In genomic region chr6:97203343-97203742, GRCh38 we compare ENCODE assay signal across 17 cellular contexts.
DNase-seq lines count a peak whose midpoint lies in the region; ATAC-seq, FAIRE-seq and TF ChIP-seq lines count a peak whose summit lies in the region.
"Had no signal": no experiment of that assay in that cellular context is flagged by ENCODE, and none has a peak within 500 bp of the region (broad histone marks: within the 10 kb centered on the region; RNA-seq: fewer than 3 reads in every experiment).

No MANE protein-coding gene starts in this region.

- CTCF ChIA-PET in activated CD4-positive, alpha-beta T cell treated with anti-CD3 and anti-CD28 coated beads, Interleukin-2, amount 10 ng/mL, durations not matched to agents 7 days and 5 days (lab: Charles Lee) = interaction anchor here (0.6 to 2.2 kb wide), 2 partner anchors 12 to 777 kb away, joined by 3 to 7 read pairs; no protein-coding TSS in a partner anchor

- H3K4me1 Mint-ChIP-seq in activated CD4-positive, alpha-beta T cell treated with anti-CD3 and anti-CD28 coated beads, Interleukin-2, amount 10 ng/mL, durations not matched to agents 7 days and 5 days = peaks cover 1% of the 10 kb centered on the region

- H3K36me3 ChIP-seq in bronchial epithelial cell (ENCODE audit: control insufficient read depth, insufficient read depth, low read length) (no peaks in the 10 kb centered on the region), osteoblast (ENCODE audit: insufficient read depth, low read length) (no peaks in the 10 kb centered on the region)

- H3K4me1 ChIP-seq in osteoblast (ENCODE audit: insufficient read depth, low read length) = peaks cover 4% of the 10 kb centered on the region
- H3K4me1 ChIP-seq: psoas muscle had no signal

- DNase-seq in DMS 273 (lab: John Stamatoyannopoulos, UW; ENCODE audit: unreplicated experiment) (peak; percentile 37), DMS 273 treated with DMSO at 0.1 percent for 48 hours (lab: John Stamatoyannopoulos, UW) (no peak), NCI-H2029 (lab: John Stamatoyannopoulos, UW) (peak; percentile 27), bronchial epithelial cell (ENCODE audit: low read depth) (peak; percentile 15), osteoblast (ENCODE audit: insufficient read length, low spot score, missing footprints) (peak; percentile 56), NCI-H748 (lab: John Stamatoyannopoulos, UW; ENCODE audit: unreplicated experiment) (no peak)
- no peak for DNase-seq in activated CD4-positive, alpha-beta T cell treated with anti-CD3 and anti-CD28 coated beads, Interleukin-2, amount 10 ng/mL, durations not matched to agents 7 days and 5 days
- DNase-seq: activated naive CD4-positive, alpha-beta T cell treated with anti-CD3 and anti-CD28 coated beads, Interleukin-2, amount 50 U/mL, for 16 hours; dorsolateral prefrontal cortex; naive thymus-derived CD4-positive, alpha-beta T cell; NCI-H510A; psoas muscle; RPMI8226; substantia nigra had no signal

- H2AFZ ChIP-seq in osteoblast (ENCODE audit: low read length) = no peak overlapping the region

- H3K9me3 ChIP-seq in osteoblast (ENCODE audit: low read depth, low read length) = no peaks in the 10 kb centered on the region
- H3K9me3 ChIP-seq: psoas muscle had no signal

- H3K4me3 ChIP-seq in bronchial epithelial cell (ENCODE audit: low read depth, low read length) = no peak overlapping the region
- H3K4me3 ChIP-seq in osteoblast (ENCODE audit: insufficient read depth, low read length) = no peak overlapping the region
- H3K4me3 ChIP-seq: dorsolateral prefrontal cortex, psoas muscle had no signal

- ATAC-seq in GM21390 (IDR thresholded peaks at IDR 0.05; ENCODE audit: unreplicated experiment) = no peak
- ATAC-seq: naive thymus-derived CD4-positive, alpha-beta T cell; psoas muscle had no signal

- H3K27me3 ChIP-seq in bronchial epithelial cell (ENCODE audit: control insufficient read depth, insufficient read depth, low read length) (no peaks in the 10 kb centered on the region), osteoblast (ENCODE audit: insufficient read depth, low read length) (no peaks in the 10 kb centered on the region)
- H3K27me3 ChIP-seq: dorsolateral prefrontal cortex had no signal

- POLR2A ChIA-PET in activated CD4-positive, alpha-beta T cell treated with anti-CD3 and anti-CD28 coated beads, Interleukin-2, amount 10 ng/mL, durations not matched to agents 7 days and 5 days (lab: Charles Lee) = no interaction called here

- H3K36me3 Mint-ChIP-seq in activated CD4-positive, alpha-beta T cell treated with anti-CD3 and anti-CD28 coated beads, Interleukin-2, amount 10 ng/mL, durations not matched to agents 7 days and 5 days (ENCODE audit: low read depth) = peaks cover 11% of the 10 kb centered on the region
- H3K36me3 Mint-ChIP-seq: brain had no signal

- H3K27me3 Mint-ChIP-seq in activated CD4-positive, alpha-beta T cell treated with anti-CD3 and anti-CD28 coated beads, Interleukin-2, amount 10 ng/mL, durations not matched to agents 7 days and 5 days = no peaks in the 10 kb centered on the region
- H3K27me3 Mint-ChIP-seq: brain; naive thymus-derived CD4-positive, alpha-beta T cell had no signal

- H3K4me2 ChIP-seq in osteoblast (ENCODE audit: insufficient read depth, low read length) = no peak overlapping the region

- no peak overlapping the region for H3K4me3 Mint-ChIP-seq in activated CD4-positive, alpha-beta T cell treated with anti-CD3 and anti-CD28 coated beads, Interleukin-2, amount 10 ng/mL, durations not matched to agents 7 days and 5 days
- H3K4me3 Mint-ChIP-seq: brain; naive thymus-derived CD4-positive, alpha-beta T cell had no signal

- no peaks in the 10 kb centered on the region for H4K20me1 ChIP-seq in osteoblast (ENCODE audit: insufficient read depth, low read length)

- TF ChIP-seq CTCF in bronchial epithelial cell (IDR thresholded peaks at IDR 0.05; ENCODE audit: insufficient read depth, low read length, severe bottlenecking) (no peak), osteoblast (IDR thresholded peaks at IDR 0.05; ENCODE audit: extremely low read depth, low read depth, low read length) (no peak)

- H3K9me3 Mint-ChIP-seq in activated CD4-positive, alpha-beta T cell treated with anti-CD3 and anti-CD28 coated beads, Interleukin-2, amount 10 ng/mL, durations not matched to agents 7 days and 5 days = no peaks in the 10 kb centered on the region
- H3K9me3 Mint-ChIP-seq: brain had no signal

- no peak overlapping the region for H3K27ac ChIP-seq in osteoblast (ENCODE audit: low read depth, low read length)
- H3K27ac ChIP-seq: 22Rv1, dorsolateral prefrontal cortex, psoas muscle had no signal

- H3K27ac Mint-ChIP-seq in activated CD4-positive, alpha-beta T cell treated with anti-CD3 and anti-CD28 coated beads, Interleukin-2, amount 10 ng/mL, durations not matched to agents 7 days and 5 days = no peak overlapping the region
- H3K27ac Mint-ChIP-seq: naive thymus-derived CD4-positive, alpha-beta T cell had no signal

- no peak for FAIRE-seq in bronchial epithelial cell (lab: Jason Lieb, UNC)

- no peaks in the 10 kb centered on the region for H3K79me2 ChIP-seq in osteoblast (ENCODE audit: insufficient read depth, low read length)

Comparison
In these comparisons a context has a peak if more than half of its experiments do, and no peak if none do; other contexts are left out.
1. DNase-seq: peak in DMS 273 (single experiment), NCI-H2029 (single experiment), bronchial epithelial cell (single experiment) and osteoblast (single experiment); none in DMS 273 treated with DMSO at 0.1 percent for 48 hours (single experiment), activated CD4-positive, alpha-beta T cell treated with anti-CD3 and anti-CD28 coated beads, Interleukin-2, amount 10 ng/mL, durations not matched to agents 7 days and 5 days (single experiment) and NCI-H748 (single experiment).